Comparison of ENCODE assay signal across 13 cellular contexts in genomic region chr21:24050233-24050632, GRCh38.
"Had no signal": no experiment of that assay in that cellular context is flagged by ENCODE, and none has a peak within 500 bp of the region (broad histone marks: within the 10 kb centered on the region; RNA-seq: fewer than 3 reads in every experiment).

No MANE protein-coding gene starts in this region.

- H3K4me1 Mint-ChIP-seq: neural crest cell had no signal

- H3K27me3 ChIP-seq: adrenal gland had no signal

- H3K9me3 Mint-ChIP-seq: activated CD4-positive, alpha-beta memory T cell treated with anti-CD3 and anti-CD28 coated beads, Interleukin-2, amount 10 ng/mL, durations not matched to agents 7 days and 5 days; activated naive CD4-positive, alpha-beta T cell treated with anti-CD3 and anti-CD28 coated beads, Interleukin-2, amount 10 ng/mL, durations not matched to agents 7 days and 5 days; activated T-cell treated with anti-CD3 and anti-CD28 coated beads, Interleukin-2, amount 50 U/mL, for 24 hours had no signal

- ATAC-seq: sciatic nerve had no signal

- H3K27me3 Mint-ChIP-seq: activated CD4-positive, alpha-beta memory T cell treated with anti-CD3 and anti-CD28 coated beads, Interleukin-2, amount 10 ng/mL, durations not matched to agents 7 days and 5 days; activated naive CD4-positive, alpha-beta T cell treated with anti-CD3 and anti-CD28 coated beads, Interleukin-2, amount 10 ng/mL, durations not matched to agents 7 days and 5 days; activated T-cell treated with anti-CD3 and anti-CD28 coated beads, Interleukin-2, amount 50 U/mL, for 24 hours had no signal

- H3K36me3 Mint-ChIP-seq: activated naive CD4-positive, alpha-beta T cell treated with anti-CD3 and anti-CD28 coated beads, Interleukin-2, amount 10 ng/mL, durations not matched to agents 7 days and 5 days; immature natural killer cell had no signal

- H3K9me3 ChIP-seq: adrenal gland, thoracic aorta had no signal

- H3K27ac Mint-ChIP-seq: activated CD4-positive, alpha-beta memory T cell treated with anti-CD3 and anti-CD28 coated beads, Interleukin-2, amount 10 ng/mL, durations not matched to agents 7 days and 5 days; activated naive CD4-positive, alpha-beta T cell treated with anti-CD3 and anti-CD28 coated beads, Interleukin-2, amount 10 ng/mL, durations not matched to agents 7 days and 5 days; activated T-cell treated with anti-CD3 and anti-CD28 coated beads, Interleukin-2, amount 50 U/mL, for 24 hours; immature natural killer cell had no signal

- H3K4me3 Mint-ChIP-seq: activated CD4-positive, alpha-beta memory T cell treated with anti-CD3 and anti-CD28 coated beads, Interleukin-2, amount 10 ng/mL, durations not matched to agents 7 days and 5 days; activated naive CD4-positive, alpha-beta T cell treated with anti-CD3 and anti-CD28 coated beads, Interleukin-2, amount 10 ng/mL, durations not matched to agents 7 days and 5 days; activated T-cell treated with anti-CD3 and anti-CD28 coated beads, Interleukin-2, amount 50 U/mL, for 24 hours; immature natural killer cell; neural crest cell had no signal

- DNase-seq: activated CD4-positive, alpha-beta memory T cell treated with anti-CD3 and anti-CD28 coated beads, Interleukin-2, amount 10 ng/mL, durations not matched to agents 7 days and 5 days; activated CD4-positive, alpha-beta T cell treated with anti-CD3 and anti-CD28 coated beads for 4 hours; activated naive CD4-positive, alpha-beta T cell treated with anti-CD3 and anti-CD28 coated beads, Interleukin-2, amount 10 ng/mL, durations not matched to agents 7 days and 5 days; activated T-cell treated with anti-CD3 and anti-CD28 coated beads, Interleukin-2, amount 50 U/mL, for 24 hours; adrenal gland; dermis blood vessel endothelial cell; head of caudate nucleus; immature natural killer cell; T1000 had no signal

- H3K27ac ChIP-seq: adrenal gland, epithelial cell of prostate, thoracic aorta had no signal

- H3K36me3 ChIP-seq: adrenal gland, thoracic aorta had no signal

- H3K4me3 ChIP-seq: adrenal gland, thoracic aorta had no signal
